Comparison of ENCODE assay signal across 13 cellular contexts in the genomic region with DNA sequence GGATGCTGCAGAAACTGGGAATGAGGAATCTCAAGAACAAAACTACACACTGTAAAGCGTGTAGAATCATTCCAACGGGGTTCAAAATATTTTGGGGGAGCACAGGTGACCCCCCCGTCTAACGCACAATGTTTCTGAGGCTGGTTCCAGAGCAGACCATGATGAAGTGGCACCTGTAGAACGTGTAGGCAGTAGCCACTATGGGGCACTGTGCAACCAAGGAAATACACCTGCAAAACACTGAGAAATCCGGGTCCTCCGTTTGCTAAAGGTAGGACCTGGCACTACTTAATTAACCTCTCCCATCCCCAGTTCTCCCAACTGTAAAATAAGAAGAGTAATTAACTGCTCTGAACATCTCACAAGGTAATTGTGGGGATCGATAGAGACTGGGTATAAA. TPM values are rescaled to one million over a fixed set of nuclear protein-coding genes. Genes with fewer than 3 reads are reported as not detected.
DNase-seq lines count a peak whose midpoint lies in the region; ATAC-seq, FAIRE-seq and TF ChIP-seq lines count a peak whose summit lies in the region.
"Had no signal": no experiment of that assay in that cellular context is flagged by ENCODE, and none has a peak within 500 bp of the region (broad histone marks: within the 10 kb centered on the region; RNA-seq: fewer than 3 reads in every experiment).

No MANE protein-coding gene starts in this region.

- peaks cover 31% of the 10 kb centered on the region for H3K79me2 ChIP-seq in astrocyte (ENCODE audit: insufficient read depth, low read length)

- no peak overlapping the region for H2AFZ ChIP-seq in astrocyte (ENCODE audit: low read depth, low read length)

- H3K4me3 ChIP-seq in BJ (ENCODE audit: low read depth, low read length) (no peak overlapping the region), astrocyte (ENCODE audit: insufficient read depth, low read depth, low read length) (no peak overlapping the region), kidney epithelial cell (ENCODE audit: low read depth, low read length) (no peak overlapping the region)
- H3K4me3 ChIP-seq: K562, prostate gland had no signal

- peak; percentile 23; the same call in 1 of the 2 replicates for TF ChIP-seq CTCF in BJ (IDR thresholded peaks at IDR 0.05; ENCODE audit: insufficient read depth, low read depth, low read length)
- peak; percentile 53 for TF ChIP-seq CTCF in LNCAP (IDR thresholded peaks at IDR 0.05)
- peak; percentile 20 for TF ChIP-seq CTCF in astrocyte (IDR thresholded peaks at IDR 0.05; ENCODE audit: insufficient read depth, low read depth, low read length)
- peak; percentile 41 for TF ChIP-seq CTCF in kidney epithelial cell (IDR thresholded peaks at IDR 0.05; ENCODE audit: insufficient read depth, low read length, poor library complexity, severe bottlenecking)
- no peak for TF ChIP-seq CTCF in GM13977 (IDR thresholded peaks at IDR 0.05; ENCODE audit: extremely low read depth, insufficient read depth, missing control alignments)

- no peak overlapping the region for H3K27ac Mint-ChIP-seq in astrocyte (ENCODE audit: unreplicated experiment)

- no peak for DNase-seq in BJ (ENCODE audit: low read depth)
- DNase-seq in astrocyte (ENCODE audit: low read depth), result no peak
- no peak for DNase-seq in kidney epithelial cell (ENCODE audit: low read depth)
- no peak for DNase-seq in GM13977 (ENCODE audit: low spot score)
- DNase-seq in retina, result no peak
- DNase-seq: GOT3, hippocampal formation had no signal

- peaks cover 5% of the 10 kb centered on the region for H3K9me3 ChIP-seq in astrocyte (ENCODE audit: insufficient read depth, low read depth, low read length)
- H3K9me3 ChIP-seq: prostate gland had no signal

- no peaks in the 10 kb centered on the region for H3K36me3 ChIP-seq in BJ (ENCODE audit: control insufficient read depth, insufficient read depth, low read length)
- H3K36me3 ChIP-seq in astrocyte (ENCODE audit: insufficient read depth, low read length), result no peaks in the 10 kb centered on the region
- H3K36me3 ChIP-seq in kidney epithelial cell (ENCODE audit: control insufficient read depth, insufficient read depth, low read length), result no peaks in the 10 kb centered on the region
- H3K36me3 ChIP-seq: prostate gland had no signal

- no peak overlapping the region for H3K4me2 ChIP-seq in astrocyte (ENCODE audit: low read length)

- FAIRE-seq in astrocyte (lab: Jason Lieb, UNC), result no peak
- FAIRE-seq: K562 had no signal

- no peaks in the 10 kb centered on the region for H3K27me3 Mint-ChIP-seq in astrocyte (ENCODE audit: low read depth, unreplicated experiment)

- ATAC-seq in GM18519 (IDR thresholded peaks at IDR 0.05; ENCODE audit: low FRiP score, unreplicated experiment) (no peak), GM18907 (IDR thresholded peaks at IDR 0.05; ENCODE audit: unreplicated experiment) (no peak)
- ATAC-seq: K562, Right ventricle myocardium inferior had no signal

- in situ Hi-C loops in GM13977 (cut with MboI; ENCODE audit: low pct_unique_long_range_greater_than_20kb, low sequenced_read_pairs, unreplicated experiment), result no loop called here

- H4K20me1 ChIP-seq in astrocyte (ENCODE audit: insufficient read depth, low read length), result peaks cover 20% of the 10 kb centered on the region

- H3K36me3 Mint-ChIP-seq in astrocyte (ENCODE audit: low read depth, unreplicated experiment), result peaks cover 3% of the 10 kb centered on the region

- H3K27me3 ChIP-seq in BJ (ENCODE audit: control insufficient read depth, insufficient read depth, low read length), result peaks cover 3% of the 10 kb centered on the region
- H3K27me3 ChIP-seq in astrocyte (ENCODE audit: insufficient read depth, low read length), result no peaks in the 10 kb centered on the region
- H3K27me3 ChIP-seq in kidney epithelial cell (ENCODE audit: control insufficient read depth, insufficient read depth, low read length), result no peaks in the 10 kb centered on the region

- H3K4me3 Mint-ChIP-seq in astrocyte (ENCODE audit: unreplicated experiment), result no peak overlapping the region

- CTCF ChIA-PET in BJ (lab: Yijun Ruan, JAX), result interaction anchor here (0.7 to 1.6 kb wide), 4 partner anchors 12 to 229 kb away, joined by 3 to 4 read pairs (median 3); no protein-coding TSS in a partner anchor

- H3K4me1 Mint-ChIP-seq in astrocyte (ENCODE audit: low read depth, unreplicated experiment), result peaks cover 43% of the 10 kb centered on the region

- H3K27ac ChIP-seq in astrocyte (ENCODE audit: low read depth, low read length), result no peak overlapping the region
- H3K27ac ChIP-seq: prostate gland had no signal

- POLR2A ChIA-PET in BJ (lab: Charles Lee), result no interaction called here

- peaks cover 5% of the 10 kb centered on the region for H3K9me3 Mint-ChIP-seq in astrocyte (ENCODE audit: unreplicated experiment)

- no peaks in the 10 kb centered on the region for H3K4me1 ChIP-seq in astrocyte (ENCODE audit: insufficient read depth, low read length)
- H3K4me1 ChIP-seq: prostate gland had no signal

- H3K9ac ChIP-seq in astrocyte (ENCODE audit: low read length), result no peak overlapping the region

RNA-seq across cellular contexts. Expression of gene ST6GAL2, which starts 22.6 kb away (rescaled TPM):
- 0.04 TPM in 1 of 2 replicates, not detected in the other for polyA plus RNA-seq in BJ (2011; rRNA removed)
- polyA minus RNA-seq in BJ (2011; rRNA and poly(A)+ RNA removed), result 0.31 TPM in 1 of 2 replicates, not detected in the other
- total RNA-seq in astrocyte (59.8 and 120 TPM in 2 replicates), kidney epithelial cell (4.5 and 5.3 TPM in 2 replicates)
- total RNA-seq: K562 had no signal
- polyA plus RNA-seq: K562 had no signal
